ENCODE assay signal across 8 cellular contexts in the genomic region with DNA sequence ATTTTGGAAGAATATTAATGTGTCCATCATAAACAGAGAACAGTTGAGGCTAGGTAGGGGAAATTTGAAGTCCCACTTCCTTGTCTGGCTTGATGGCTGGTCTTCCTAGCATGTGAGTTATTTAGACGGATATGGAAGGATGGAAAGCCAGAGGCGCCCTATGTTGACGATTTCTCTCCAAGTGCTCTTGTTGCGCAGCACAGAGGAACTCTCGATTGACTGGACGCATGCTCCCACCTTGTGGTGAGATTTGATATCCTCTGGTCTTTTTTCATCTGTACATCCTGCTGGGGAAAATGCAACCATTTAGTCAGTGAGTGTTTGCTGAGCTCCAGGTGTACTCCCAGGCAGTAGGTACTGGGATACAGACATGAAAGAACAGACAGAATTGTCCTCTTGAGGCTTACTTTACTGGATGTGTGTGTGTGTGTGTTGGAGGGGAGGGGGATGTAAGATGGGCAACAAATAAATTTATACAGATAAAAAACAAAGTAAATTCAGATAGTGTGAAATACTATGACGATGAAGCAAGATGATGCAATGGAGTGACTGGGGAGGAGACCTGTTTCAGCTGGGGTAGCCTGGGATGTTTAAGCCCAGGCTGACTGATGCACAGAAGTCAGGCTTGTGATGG.
DNase-seq lines count a peak whose midpoint lies in the region; ATAC-seq, FAIRE-seq and TF ChIP-seq lines count a peak whose summit lies in the region.

No MANE protein-coding gene starts in this region.

- TF ChIP-seq CTCF in NB4 (IDR thresholded peaks at IDR 0.05; ENCODE audit: low read depth, low read length), result peak; percentile 33

- in situ Hi-C loops in ACHN (cut with HindIII; ENCODE audit: low pct_ligation_motif_present, low pct_unique_long_range_greater_than_20kb, low sequenced_read_pairs) (no loop called here), SK-MEL-5 (cut with HindIII; ENCODE audit: low pct_unique_long_range_greater_than_20kb, low sequenced_read_pairs) (no loop called here)

- ATAC-seq in left colon (peak; percentile 99), GM19455 (IDR thresholded peaks at IDR 0.05; ENCODE audit: unreplicated experiment) (no peak)
- ATAC-seq in stimulated activated memory B cell treated with anti-CD40 and anti-IgM and Interleukin-4, amounts not matched to agents 10 μg/mL and 1 μg/mL and 100 μg/mL, for 72 hours, result peak; percentile 69

- H3K27ac Mint-ChIP-seq in stimulated activated memory B cell treated with anti-CD40 and anti-IgM and Interleukin-4, amounts not matched to agents 10 μg/mL and 1 μg/mL and 100 μg/mL, for 72 hours, result no peak overlapping the region

- DNase-seq in ACHN, result peak; percentile 90
- DNase-seq in GM12891 (ENCODE audit: insufficient read length, low spot score), result peak; percentile 29
- DNase-seq in NB4 (ENCODE audit: low read depth), result peak; percentile 72
- peak; percentile 91 for DNase-seq in SK-MEL-5 (ENCODE audit: low read depth, low spot score)
- peak; percentile 3 for DNase-seq in central memory CD4-positive, alpha-beta T cell
- DNase-seq in left colon, result peak; percentile 52 to 65

- H3K36me3 Mint-ChIP-seq in stimulated activated memory B cell treated with anti-CD40 and anti-IgM and Interleukin-4, amounts not matched to agents 10 μg/mL and 1 μg/mL and 100 μg/mL, for 72 hours, result no peaks in the 10 kb centered on the region

- no peak overlapping the region for H3K4me3 ChIP-seq in NB4 (ENCODE audit: low read depth, low read length)

- peaks cover 32% of the 10 kb centered on the region for H3K27me3 Mint-ChIP-seq in stimulated activated memory B cell treated with anti-CD40 and anti-IgM and Interleukin-4, amounts not matched to agents 10 μg/mL and 1 μg/mL and 100 μg/mL, for 72 hours

- no peaks in the 10 kb centered on the region for H3K4me1 Mint-ChIP-seq in stimulated activated memory B cell treated with anti-CD40 and anti-IgM and Interleukin-4, amounts not matched to agents 10 μg/mL and 1 μg/mL and 100 μg/mL, for 72 hours

- no peak overlapping the region for H3K4me3 Mint-ChIP-seq in stimulated activated memory B cell treated with anti-CD40 and anti-IgM and Interleukin-4, amounts not matched to agents 10 μg/mL and 1 μg/mL and 100 μg/mL, for 72 hours

- TF ChIP-seq POLR2A in GM12891 (IDR thresholded peaks at IDR 0.05; ENCODE audit: low read depth, low read length) (no peak), NB4 (IDR thresholded peaks at IDR 0.05; ENCODE audit: extremely low read depth, insufficient read length) (no peak)

- intact Hi-C loops in left colon (cut with DNase I, micrococcal nuclease), result no loop called here

- FAIRE-seq in GM12891 (lab: Jason Lieb, UNC), result peak; percentile 72

- no peaks in the 10 kb centered on the region for H3K9me3 Mint-ChIP-seq in stimulated activated memory B cell treated with anti-CD40 and anti-IgM and Interleukin-4, amounts not matched to agents 10 μg/mL and 1 μg/mL and 100 μg/mL, for 72 hours

TF ChIP-seq in GM12891, 5 proteins besides CTCF, POLR2A, EP300 and RAD21:
- TF ChIP-seq PAX5 (IDR thresholded peaks at IDR 0.05; ENCODE audit: insufficient read depth, low read length, severe bottlenecking), result no peak
- no peak for TF ChIP-seq POLR2AphosphoS5 (IDR thresholded peaks at IDR 0.05; ENCODE audit: low read depth, low read length)
- no peak for TF ChIP-seq POU2F2 (IDR thresholded peaks at IDR 0.05; ENCODE audit: low read depth, low read length)
TF ChIP-seq in GM12891: peak in this region for 0.

Comparison
In these comparisons a context has a peak if more than half of its experiments do, and no peak if none do; other contexts are left out.
1. DNase-seq: peak in every context shown above with its lines; median percentile 91 in SK-MEL-5; 90 in ACHN; 72 in NB4; 58 in left colon; 29 in GM12891; 3 in central memory CD4-positive, alpha-beta T cell.